In genomic region chr5:172407861-172408260, GRCh38 we compare ENCODE assay signal across 18 cellular contexts. TPM values are rescaled to one million over a fixed set of nuclear protein-coding genes. Genes with fewer than 3 reads are reported as not detected.
DNase-seq lines count a peak whose midpoint lies in the region; ATAC-seq, FAIRE-seq and TF ChIP-seq lines count a peak whose summit lies in the region.
"Had no signal": no experiment of that assay in that cellular context is flagged by ENCODE, and none has a peak within 500 bp of the region (broad histone marks: within the 10 kb centered on the region; RNA-seq: fewer than 3 reads in every experiment).

No MANE protein-coding gene starts in this region.

- H3K27me3 ChIP-seq in left ventricle myocardium inferior (ENCODE audit: low read depth) (no peaks in the 10 kb centered on the region), muscle layer of colon (ENCODE audit: control insufficient read depth in 1 of 2, insufficient read depth in 2 of 2, low read length in 2 of 2) (no peaks in the 10 kb centered on the region)
- H3K27me3 ChIP-seq: body of pancreas had no signal

- intact Hi-C loops in left ventricle myocardium inferior (cut with micrococcal nuclease): no loop called here
- intact Hi-C loops in left ventricle myocardium superior (cut with micrococcal nuclease): no loop called here

- H3K4me3 ChIP-seq in left ventricle myocardium inferior: no peak overlapping the region
- H3K4me3 ChIP-seq in muscle layer of colon (ENCODE audit: low read depth in 1 of 2, low read length in 2 of 2): no peak overlapping the region
- H3K4me3 ChIP-seq: body of pancreas had no signal

- H3K9ac ChIP-seq in muscle layer of colon (ENCODE audit: low read length): no peak overlapping the region

- no peak for DNase-seq in left ventricle myocardium inferior
- DNase-seq in left ventricle myocardium superior: no peak
- no peak for DNase-seq in central memory CD8-positive, alpha-beta T cell (ENCODE audit: low spot score in 2 of 2)
- peak; percentile 27 for DNase-seq in urothelium cell line (ENCODE audit: low spot score)
- DNase-seq in stimulated activated CD8-positive, alpha-beta memory T cell treated with anti-CD3 and anti-CD28 coated beads, Interleukin-4, amount 100 ng/mL, for 48 hours: no peak
- no peak for DNase-seq in NCI-H2029 treated with DMSO at 0.1 percent for 48 hours (lab: John Stamatoyannopoulos, UW)
- DNase-seq: activated T-cell treated with anti-CD3 and anti-CD28 coated beads for 4 hours; body of pancreas; NCI-H2227 treated with DMSO at 0.1 percent for 48 hours; occipital lobe; RPMI8226; stimulated activated CD4-positive, alpha-beta T cell treated with anti-CD3 and anti-CD28 coated beads, Interleukin-2, amount 100 ng/mL, for 48 hours; WERI-Rb-1 had no signal

- H3K36me3 Mint-ChIP-seq in central memory CD8-positive, alpha-beta T cell (ENCODE audit: insufficient read depth): no peaks in the 10 kb centered on the region

- no peak for TF ChIP-seq CTCF in left ventricle myocardium inferior (IDR thresholded peaks at IDR 0.05; ENCODE audit: borderline replicate concordance)

- peak overlapping the region; percentile 56 for H3K27ac Mint-ChIP-seq in central memory CD8-positive, alpha-beta T cell (ENCODE audit: low read depth)
- H3K27ac Mint-ChIP-seq: stimulated activated naive CD8-positive, alpha-beta T cell treated with anti-CD3 and anti-CD28 coated beads, Interleukin-15, Interleukin-2, amounts not matched to agents 100 ng/mL and 50 ng/mL, for 24 hours had no signal

- H3K36me3 ChIP-seq in left ventricle myocardium inferior: no peaks in the 10 kb centered on the region
- H3K36me3 ChIP-seq in muscle layer of colon (ENCODE audit: insufficient read depth, low read length): peaks cover 18% of the 10 kb centered on the region
- H3K36me3 ChIP-seq: WERI-Rb-1 had no signal

- H3K4me3 Mint-ChIP-seq in central memory CD8-positive, alpha-beta T cell: no peak overlapping the region
- H3K4me3 Mint-ChIP-seq: stimulated activated naive CD8-positive, alpha-beta T cell treated with anti-CD3 and anti-CD28 coated beads, Interleukin-15, Interleukin-2, amounts not matched to agents 100 ng/mL and 50 ng/mL, for 24 hours had no signal

- H3K4me1 ChIP-seq in left ventricle myocardium inferior (peaks cover 47% of the 10 kb centered on the region), muscle layer of colon (ENCODE audit: insufficient read depth, low read length) (peaks cover 57% of the 10 kb centered on the region)

- no peaks in the 10 kb centered on the region for H3K4me1 Mint-ChIP-seq in central memory CD8-positive, alpha-beta T cell

- FAIRE-seq in urothelium cell line (lab: Jason Lieb, UNC): no peak
- FAIRE-seq: GM12892 had no signal

- ATAC-seq in left ventricle myocardium superior (no peak), HG03342 (IDR thresholded peaks at IDR 0.05; ENCODE audit: unreplicated experiment) (no peak)
- ATAC-seq in central memory CD8-positive, alpha-beta T cell (replicated peaks; ENCODE audit: extremely low read depth, poor library complexity, severe bottlenecking): no peak
- ATAC-seq: body of pancreas had no signal

- H3K27me3 Mint-ChIP-seq in central memory CD8-positive, alpha-beta T cell: peaks cover 71% of the 10 kb centered on the region

- H3K27ac ChIP-seq in left ventricle myocardium inferior (replicated peaks): peak overlapping the region; percentile 40
- peak overlapping the region; percentile 39 for H3K27ac ChIP-seq in muscle layer of colon (ENCODE audit: low read depth, low read length)
- H3K27ac ChIP-seq: 22Rv1, body of pancreas, WERI-Rb-1 had no signal

- no peaks in the 10 kb centered on the region for H3K9me3 Mint-ChIP-seq in central memory CD8-positive, alpha-beta T cell
- H3K9me3 Mint-ChIP-seq: stimulated activated naive CD8-positive, alpha-beta T cell treated with anti-CD3 and anti-CD28 coated beads, Interleukin-15, Interleukin-2, amounts not matched to agents 100 ng/mL and 50 ng/mL, for 24 hours had no signal

- H3K9me3 ChIP-seq in left ventricle myocardium inferior (replicated peaks) (no peaks in the 10 kb centered on the region), muscle layer of colon (ENCODE audit: low read length) (no peaks in the 10 kb centered on the region)
- H3K9me3 ChIP-seq: body of pancreas had no signal

RNA-seq across cellular contexts. Expression of gene SH3PXD2B, which starts 46.5 kb away (rescaled TPM):
- total RNA-seq in left ventricle myocardium inferior: 5.2 TPM
- 5.0 TPM for total RNA-seq in left ventricle myocardium superior
